11 cellular contexts compared by ENCODE assay signal in the genomic region with DNA sequence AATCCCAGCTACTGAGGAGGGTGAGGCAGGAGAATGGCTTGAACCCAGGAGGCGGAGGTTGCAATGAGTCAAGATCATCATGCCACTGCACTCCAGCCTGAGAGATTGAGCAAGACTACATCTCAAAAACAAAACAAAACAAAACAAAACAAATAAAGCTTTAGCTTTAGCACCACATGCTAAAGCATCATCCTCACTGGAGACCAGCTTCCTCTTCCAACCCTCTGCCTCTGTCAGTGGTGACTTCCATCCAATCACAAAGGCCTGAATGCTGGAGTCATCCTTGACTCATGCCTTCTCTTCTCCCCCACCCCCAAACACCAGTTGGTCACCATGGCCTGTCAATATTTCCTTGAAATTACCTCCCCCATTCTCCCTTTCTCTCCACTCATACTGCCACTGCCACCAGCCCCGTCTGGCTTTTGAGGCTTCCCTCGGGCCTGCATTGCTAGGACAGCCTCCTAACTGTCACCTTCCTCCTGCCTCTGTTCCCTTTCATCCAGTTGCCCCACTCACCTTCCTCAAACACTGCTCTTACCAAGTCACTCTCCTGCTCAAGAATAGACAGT. TPM values are rescaled to one million over a fixed set of nuclear protein-coding genes. Genes with fewer than 3 reads are reported as not detected.
DNase-seq lines count a peak whose midpoint lies in the region; ATAC-seq and TF ChIP-seq lines count a peak whose summit lies in the region.
"Had no signal": no experiment of that assay in that cellular context is flagged by ENCODE, and none has a peak within 500 bp of the region (broad histone marks: within the 10 kb centered on the region; RNA-seq: fewer than 3 reads in every experiment).

No MANE protein-coding gene starts in this region.

- peaks cover 52% of the 10 kb centered on the region for H3K36me3 ChIP-seq in RWPE2 (ENCODE audit: low read depth)
- H3K36me3 ChIP-seq in fibroblast of lung (ENCODE audit: control insufficient read depth, insufficient read depth, low read length): no peaks in the 10 kb centered on the region

- no peaks in the 10 kb centered on the region for H3K27me3 ChIP-seq in RWPE2 (ENCODE audit: insufficient read depth, poor library complexity, severe bottlenecking)
- no peaks in the 10 kb centered on the region for H3K27me3 ChIP-seq in fibroblast of lung (ENCODE audit: control insufficient read depth, insufficient read depth, low read length)

- H3K79me2 ChIP-seq in fibroblast of lung (ENCODE audit: control insufficient read depth, insufficient read depth, low read length): no peaks in the 10 kb centered on the region

- DNase-seq in activated T-cell treated with anti-CD3 and anti-CD28 coated beads, Interleukin-2, amount 50 U/mL, for 4 hours: no peak
- no peak for DNase-seq in activated T-cell treated with anti-CD3 and anti-CD28 coated beads, Interleukin-2, amount 50 U/mL, for 24 hours
- DNase-seq in RWPE2 (ENCODE audit: low spot score): no peak
- peak; percentile 82 to 88 for DNase-seq in fibroblast of lung (ENCODE audit: low read depth in 2 of 2)
- peak; percentile 98 for DNase-seq in stromal cell of bone marrow (ENCODE audit: low read depth)
- DNase-seq in NCI-H446 (lab: John Stamatoyannopoulos, UW): no peak
- DNase-seq in NCI-H1436 treated with DMSO at 0.1 percent for 48 hours (lab: John Stamatoyannopoulos, UW): no peak
- DNase-seq: H7 had no signal

- H3K9me3 Mint-ChIP-seq in activated T-cell treated with anti-CD3 and anti-CD28 coated beads, Interleukin-2, amount 50 U/mL, for 4 hours: no peaks in the 10 kb centered on the region
- H3K9me3 Mint-ChIP-seq in activated T-cell treated with anti-CD3 and anti-CD28 coated beads, Interleukin-2, amount 50 U/mL, for 24 hours: no peaks in the 10 kb centered on the region
- H3K9me3 Mint-ChIP-seq: central memory CD8-positive, alpha-beta T cell had no signal

- H3K4me3 ChIP-seq in RWPE2 (ENCODE audit: severe bottlenecking) (no peak overlapping the region), fibroblast of lung (replicated peaks in 1 of 4; ENCODE audit: control extremely low read depth in 1 of 4, insufficient read depth in 1 of 4, low read depth in 3 of 4, low read length in 4 of 4) (no peak overlapping the region)

- no peak overlapping the region for H3K4me2 ChIP-seq in fibroblast of lung (ENCODE audit: extremely low read depth, insufficient read depth, low read length)

- peak; percentile 53 to 67 for ATAC-seq in activated T-cell treated with anti-CD3 and anti-CD28 coated beads, Interleukin-2, amount 50 U/mL, for 4 hours
- ATAC-seq in RWPE2 (ENCODE audit: low read depth) (peak; percentile 88), HG02970 (IDR thresholded peaks at IDR 0.05; ENCODE audit: low FRiP score, unreplicated experiment) (no peak)

- peaks cover 25% of the 10 kb centered on the region for H3K4me1 Mint-ChIP-seq in activated T-cell treated with anti-CD3 and anti-CD28 coated beads, Interleukin-2, amount 50 U/mL, for 4 hours (ENCODE audit: low read depth)
- H3K4me1 Mint-ChIP-seq in activated T-cell treated with anti-CD3 and anti-CD28 coated beads, Interleukin-2, amount 50 U/mL, for 24 hours (ENCODE audit: low read depth): peaks cover 21% of the 10 kb centered on the region

- H4K20me1 ChIP-seq in fibroblast of lung (ENCODE audit: control insufficient read depth, extremely low read depth, insufficient read depth, low read length): no peaks in the 10 kb centered on the region

- H3K27ac Mint-ChIP-seq in activated T-cell treated with anti-CD3 and anti-CD28 coated beads, Interleukin-2, amount 50 U/mL, for 24 hours: no peak overlapping the region

- no peak overlapping the region for H3K9ac ChIP-seq in fibroblast of lung (ENCODE audit: insufficient read depth, low read length)
- H3K9ac ChIP-seq: parathyroid adenoma had no signal

- no peaks in the 10 kb centered on the region for H3K27me3 Mint-ChIP-seq in activated T-cell treated with anti-CD3 and anti-CD28 coated beads, Interleukin-2, amount 50 U/mL, for 4 hours (ENCODE audit: low read depth)
- H3K27me3 Mint-ChIP-seq in activated T-cell treated with anti-CD3 and anti-CD28 coated beads, Interleukin-2, amount 50 U/mL, for 24 hours: no peaks in the 10 kb centered on the region
- H3K27me3 Mint-ChIP-seq: central memory CD8-positive, alpha-beta T cell had no signal

- TF ChIP-seq CTCF in RWPE2 (IDR thresholded peaks at IDR 0.05; ENCODE audit: poor library complexity, severe bottlenecking) (no peak), fibroblast of lung (conservative IDR thresholded peaks at IDR 0.05 in 1 of 2, IDR thresholded peaks at IDR 0.05 in 1 of 2; ENCODE audit: low read depth in 1 of 2, low read length in 2 of 2) (no peak)

- no peak overlapping the region for H3K4me3 Mint-ChIP-seq in activated T-cell treated with anti-CD3 and anti-CD28 coated beads, Interleukin-2, amount 50 U/mL, for 4 hours
- H3K4me3 Mint-ChIP-seq in activated T-cell treated with anti-CD3 and anti-CD28 coated beads, Interleukin-2, amount 50 U/mL, for 24 hours: no peak overlapping the region
- H3K4me3 Mint-ChIP-seq: central memory CD8-positive, alpha-beta T cell had no signal

- H3K36me3 Mint-ChIP-seq in activated T-cell treated with anti-CD3 and anti-CD28 coated beads, Interleukin-2, amount 50 U/mL, for 4 hours (ENCODE audit: insufficient read depth): no peaks in the 10 kb centered on the region
- H3K36me3 Mint-ChIP-seq in activated T-cell treated with anti-CD3 and anti-CD28 coated beads, Interleukin-2, amount 50 U/mL, for 24 hours (ENCODE audit: low read depth): no peaks in the 10 kb centered on the region

- H3K9me3 ChIP-seq in RWPE2 (ENCODE audit: severe bottlenecking) (no peaks in the 10 kb centered on the region), fibroblast of lung (ENCODE audit: control insufficient read depth, insufficient read depth, low read depth, low read length) (no peaks in the 10 kb centered on the region)

- no peak overlapping the region for H2AFZ ChIP-seq in fibroblast of lung (ENCODE audit: low read length)
- H2AFZ ChIP-seq: parathyroid adenoma had no signal

- peaks cover 21% of the 10 kb centered on the region for H3K4me1 ChIP-seq in RWPE2 (ENCODE audit: insufficient read depth, poor library complexity, severe bottlenecking)
- H3K4me1 ChIP-seq in fibroblast of lung (ENCODE audit: control insufficient read depth, extremely low read depth, insufficient read depth, low read length): peaks cover 9% of the 10 kb centered on the region

- H3K27ac ChIP-seq in RWPE2 (ENCODE audit: poor library complexity, severe bottlenecking): peak overlapping the region; percentile 33
- H3K27ac ChIP-seq in fibroblast of lung (ENCODE audit: insufficient read depth, low read length): peak overlapping the region; percentile 78
- H3K27ac ChIP-seq: parathyroid adenoma had no signal

RNA-seq across cellular contexts. Expression of gene ZNF385A, which starts 1.4 kb away (rescaled TPM):
- total RNA-seq in activated T-cell treated with anti-CD3 and anti-CD28 coated beads, Interleukin-2, amount 50 U/mL, for 4 hours: 1 to 10 TPM in 1 of 3 donors, under 1 TPM in 2; 0.48 to 1.1 (median 0.55) TPM
- total RNA-seq in fibroblast of lung: 2.3 and 3.3 TPM in 2 replicates
- 0.64 and 0.69 TPM in 2 replicates for polyA plus RNA-seq in fibroblast of lung
- 4.3 and 6.1 TPM in 2 replicates for polyA plus RNA-seq in fibroblast of lung (2012)
- 12.6 and 14.3 TPM in 2 replicates for polyA minus RNA-seq in fibroblast of lung (ENCODE audit: low replicate concordance)

RNA-seq across cellular contexts. Expression of gene GPR84, which starts 18.8 kb away (rescaled TPM):
- total RNA-seq in activated T-cell treated with anti-CD3 and anti-CD28 coated beads, Interleukin-2, amount 50 U/mL, for 4 hours: under 1 TPM in 2 of 3 donors, not detected in 1; 0.13 to 0.49 TPM
- total RNA-seq in fibroblast of lung: not detected in 2 replicates
- polyA plus RNA-seq in fibroblast of lung: 0.03 TPM in 1 of 2 replicates, not detected in the other
- not detected in 2 replicates for polyA plus RNA-seq in fibroblast of lung (2012)
- polyA minus RNA-seq in fibroblast of lung (ENCODE audit: low replicate concordance): not detected in 2 replicates
- total RNA-seq: H7 had no signal

RNA-seq across cellular contexts. Expression of gene ITGA5, which starts 35.9 kb away (rescaled TPM):
- total RNA-seq in activated T-cell treated with anti-CD3 and anti-CD28 coated beads, Interleukin-2, amount 50 U/mL, for 4 hours: 10 to 100 TPM in 2 of 3 donors, 1 to 10 TPM in 1; 9.3 to 16.4 (median 12.4) TPM
- 133 and 232 TPM in 2 replicates for total RNA-seq in fibroblast of lung
- polyA plus RNA-seq in fibroblast of lung: 162 and 199 TPM in 2 replicates
- 222 and 301 TPM in 2 replicates for polyA plus RNA-seq in fibroblast of lung (2012)
- polyA minus RNA-seq in fibroblast of lung (ENCODE audit: low replicate concordance): 571 and 815 TPM in 2 replicates

RNA-seq across cellular contexts. Expression of gene COPZ1, which starts 58.2 kb away (rescaled TPM):
- 100 to 1,000 TPM in 2 of 3 donors, 10 to 100 TPM in 1; 97.5 to 113 (median 109) TPM for total RNA-seq in activated T-cell treated with anti-CD3 and anti-CD28 coated beads, Interleukin-2, amount 50 U/mL, for 4 hours
- total RNA-seq in fibroblast of lung: 80.9 and 97.9 TPM in 2 replicates
- 305 and 324 TPM in 2 replicates for polyA plus RNA-seq in fibroblast of lung
- 292 and 325 TPM in 2 replicates for polyA plus RNA-seq in fibroblast of lung (2012)
- polyA minus RNA-seq in fibroblast of lung (ENCODE audit: low replicate concordance): 79.6 and 97.1 TPM in 2 replicates

Comparison
In these comparisons a context has a peak if more than half of its experiments do, and no peak if none do; other contexts are left out.
1. DNase-seq: peak in fibroblast of lung (2 of 2) and stromal cell of bone marrow (single experiment); none in activated T-cell treated with anti-CD3 and anti-CD28 coated beads, Interleukin-2, amount 50 U/mL, for 4 hours (single experiment), activated T-cell treated with anti-CD3 and anti-CD28 coated beads, Interleukin-2, amount 50 U/mL, for 24 hours (single experiment), RWPE2 (single experiment), NCI-H446 (0 of 2) and NCI-H1436 treated with DMSO at 0.1 percent for 48 hours (single experiment).